In the genomic region with DNA sequence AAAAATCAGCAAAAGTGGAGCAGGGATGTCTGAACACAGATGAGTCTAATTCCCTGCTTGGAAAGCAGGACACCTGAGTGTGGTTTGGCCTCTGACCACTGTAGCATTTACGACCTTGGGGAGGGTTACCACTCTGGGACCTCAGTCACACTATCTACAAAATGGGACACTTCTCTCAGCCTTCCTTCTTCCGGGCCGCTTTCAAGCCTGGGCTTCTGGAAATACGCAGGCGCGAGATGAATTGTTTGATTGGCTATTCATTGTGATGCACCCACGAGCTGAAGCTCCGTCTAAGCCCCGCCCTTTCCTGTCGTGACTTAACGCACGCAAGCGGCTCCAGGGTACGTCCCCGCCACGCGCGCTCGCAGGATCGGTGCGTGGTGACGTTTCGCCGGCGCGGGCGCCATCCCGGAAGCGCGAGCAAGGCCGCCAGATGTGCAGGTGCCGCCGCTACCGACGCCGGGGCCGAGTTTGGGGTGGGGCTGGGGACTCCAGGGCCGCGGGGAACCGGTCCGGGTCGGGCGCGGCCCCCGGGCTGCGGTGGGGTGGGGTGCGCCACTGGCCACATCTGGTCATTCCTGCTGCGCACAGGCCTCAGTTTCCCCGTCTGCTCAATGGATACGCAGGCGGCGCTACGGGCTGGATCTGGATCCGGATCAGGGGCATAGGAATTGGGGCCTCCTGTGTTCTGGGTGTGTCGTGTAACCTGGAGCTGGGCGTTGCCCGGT, we compare ENCODE assay signal across 8 cellular contexts. TPM values are rescaled to one million over a fixed set of nuclear protein-coding genes. Genes with fewer than 3 reads are reported as not detected.
DNase-seq lines count a peak whose midpoint lies in the region; ATAC-seq and TF ChIP-seq lines count a peak whose summit lies in the region.

Gene KXD1 (plus strand): TSS at position 397 of the 728 bp plus-strand sequence. CDS start 4,187 bp downstream, outside the sequence.

- DNase-seq in NCI-H748 treated with DMSO at 0.1 percent for 48 hours (lab: John Stamatoyannopoulos, UW): peak; percentile 79
- DNase-seq in activated CD4-positive, alpha-beta T cell treated with anti-CD3 and anti-CD28 coated beads, Interleukin-2, amount 50 U/mL, for 24 hours (ENCODE audit: low read depth in 1 of 2, low spot score in 1 of 2): peak; percentile 91 to 99
- peak; percentile 100 for DNase-seq in dermis blood vessel endothelial cell
- DNase-seq in left lung: peak; percentile 98
- DNase-seq in stimulated activated CD4-positive, alpha-beta T cell treated with anti-CD3 and anti-CD28 coated beads, Interleukin-2, amount 100 ng/mL, for 48 hours: peak; percentile 95 to 97

- H4K20me1 ChIP-seq in BLaER1 treated with 17β-estradiol and CSF1 and Interleukin-3, amounts not matched to agents 10 nM and 100 nM: peaks cover 0 to 18% (median 0%) of the 10 kb centered on the region in 11 experiments; a peak in 7 of 22 replicates

- no peaks in the 10 kb centered on the region for H3K27me3 ChIP-seq in BLaER1 treated with 17β-estradiol and CSF1 and Interleukin-3, amounts not matched to agents 10 nM and 100 nM
- no peaks in the 10 kb centered on the region for H3K27me3 ChIP-seq in left lung

- TF ChIP-seq CTCF in left lung (IDR thresholded peaks at IDR 0.05): no peak

- H3K27ac ChIP-seq in BLaER1 treated with 17β-estradiol and CSF1 and Interleukin-3, amounts not matched to agents 10 nM and 100 nM: peak within 1 kb of the TSS; percentile 76 to 87 (median 83)
- peak within 1 kb of the TSS; percentile 82 to 94 for H3K27ac ChIP-seq in left lung

- H3K9me3 ChIP-seq in BLaER1 treated with 17β-estradiol and CSF1 and Interleukin-3, amounts not matched to agents 10 nM and 100 nM (replicated peaks in 1 of 11): no peaks in the 10 kb centered on the region
- H3K9me3 ChIP-seq in left lung: no peaks in the 10 kb centered on the region

- H3K4me3 ChIP-seq in BLaER1 treated with 17β-estradiol and CSF1 and Interleukin-3, amounts not matched to agents 10 nM and 100 nM: peak within 1 kb of the TSS; percentile 81 to 99 (median 95)
- H3K4me3 ChIP-seq in left lung: peak within 1 kb of the TSS; percentile 84 to 97

- H3K36me3 ChIP-seq in BLaER1 treated with 17β-estradiol and CSF1 and Interleukin-3, amounts not matched to agents 10 nM and 100 nM: peaks cover 13 to 27% (median 20%) of the 10 kb centered on the region in 11 experiments
- H3K36me3 ChIP-seq in left lung: peaks cover 0 to 14% of the 10 kb centered on the region in 2 donors

- ATAC-seq in GM19351 (IDR thresholded peaks at IDR 0.05; ENCODE audit: unreplicated experiment): peak; percentile 94
- peak; percentile 82 for ATAC-seq in HG03558 (IDR thresholded peaks at IDR 0.05; ENCODE audit: extremely low read depth, unreplicated experiment)
- ATAC-seq in left lung: peak; percentile 99

- peak within 1 kb of the TSS; percentile 78 to 94 (median 88) for H3K9ac ChIP-seq in BLaER1 treated with 17β-estradiol and CSF1 and Interleukin-3, amounts not matched to agents 10 nM and 100 nM

- intact Hi-C loops in left lung (cut with DNase I): no loop called here

- peaks cover 13 to 24% (median 16%) of the 10 kb centered on the region in 10 experiments; a peak in 19 of 20 replicates for H3K4me1 ChIP-seq in BLaER1 treated with 17β-estradiol and CSF1 and Interleukin-3, amounts not matched to agents 10 nM and 100 nM
- H3K4me1 ChIP-seq in left lung: peaks cover 5 to 25% of the 10 kb centered on the region in 2 donors

- H3K4me2 ChIP-seq in BLaER1 treated with 17β-estradiol and CSF1 and Interleukin-3, amounts not matched to agents 10 nM and 100 nM: peak within 1 kb of the TSS; percentile 88 to 99 (median 93)

RNA-seq across cellular contexts. Expression of gene KXD1, which starts in this region (rescaled TPM):
- total RNA-seq in dermis blood vessel endothelial cell: 58.0 and 91.2 TPM in 2 replicates
- total RNA-seq in left lung: 10 to 100 TPM; 68.9 to 86.2 TPM

Comparison
In these comparisons a context has a peak if more than half of its experiments do, and no peak if none do; other contexts are left out.
1. Peak in every context shown above with its lines: DNase-seq, ATAC-seq, H3K4me3 ChIP-seq and H3K27ac ChIP-seq.